In the genomic region with DNA sequence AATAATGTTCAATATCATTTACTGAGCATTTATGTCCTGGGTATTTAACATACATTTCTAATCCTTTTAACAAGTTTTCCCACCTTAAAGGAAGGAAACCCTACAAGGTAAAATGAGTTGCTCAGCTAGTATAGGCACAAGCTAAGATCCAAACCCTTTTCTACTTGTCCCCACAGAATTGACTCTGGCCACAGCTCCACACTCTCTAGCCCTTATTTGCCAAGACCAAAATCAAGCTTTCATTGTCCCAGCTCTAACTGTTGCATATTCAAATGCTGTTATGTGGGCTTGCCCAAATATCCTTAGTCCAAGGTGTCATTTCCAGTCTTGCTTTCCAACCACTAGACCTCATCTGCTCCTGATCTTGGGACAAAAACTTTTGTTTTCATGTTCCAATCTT, we compare ENCODE assay signal across 23 cellular contexts.
"Had no signal": no experiment of that assay in that cellular context is flagged by ENCODE, and none has a peak within 500 bp of the region (broad histone marks: within the 10 kb centered on the region; RNA-seq: fewer than 3 reads in every experiment).

No MANE protein-coding gene starts in this region.

- DNase-seq: effector CD4-positive, alpha-beta T cell; endodermal cell; erythroblast; head of caudate nucleus; immature natural killer cell; left lung; lower lobe of right lung; mesenchymal stem cell; naive B cell; spleen; stimulated activated CD4-positive, alpha-beta T cell treated with anti-CD3 and anti-CD28 coated beads, Interleukin-15, amount 100 ng/mL, for 24 hours; stimulated activated CD4-positive, alpha-beta T cell treated with anti-CD3 and anti-CD28 coated beads, Interleukin-1b, Interleukin-23, amount 100 ng/mL, for 48 hours; stimulated activated CD4-positive, alpha-beta T cell treated with anti-CD3 and anti-CD28 coated beads, Interleukin-4, amount 100 ng/mL, for 24 hours; testis had no signal

- ATAC-seq: foreskin keratinocyte; left lung; lower lobe of right lung; sciatic nerve; stimulated activated memory B cell treated with anti-CD40 and anti-IgM and Interleukin-4, amounts not matched to agents 10 μg/mL and 1 μg/mL and 100 μg/mL, for 72 hours had no signal

- H3K79me2 ChIP-seq: hepatocyte, parathyroid adenoma had no signal

- H3K27ac Mint-ChIP-seq: endodermal cell; immature natural killer cell; naive B cell; nephron; stimulated activated memory B cell treated with anti-CD40 and anti-IgM and Interleukin-4, amounts not matched to agents 10 μg/mL and 1 μg/mL and 100 μg/mL, for 72 hours; stimulated activated naive CD8-positive, alpha-beta T cell treated with anti-CD3 and anti-CD28 coated beads, Interleukin-15, Interleukin-2, amounts not matched to agents 100 ng/mL and 50 ng/mL, for 24 hours had no signal

- H3K36me3 Mint-ChIP-seq: immature natural killer cell; naive B cell; stimulated activated memory B cell treated with anti-CD40 and anti-IgM and Interleukin-4, amounts not matched to agents 10 μg/mL and 1 μg/mL and 100 μg/mL, for 72 hours had no signal

- H3K4me3 ChIP-seq: coronary artery, hepatocyte, left lung, lower lobe of right lung, spleen, testis, tibial nerve had no signal

- H3K4me3 Mint-ChIP-seq: endodermal cell; immature natural killer cell; naive B cell; nephron; stimulated activated memory B cell treated with anti-CD40 and anti-IgM and Interleukin-4, amounts not matched to agents 10 μg/mL and 1 μg/mL and 100 μg/mL, for 72 hours; stimulated activated naive CD8-positive, alpha-beta T cell treated with anti-CD3 and anti-CD28 coated beads, Interleukin-15, Interleukin-2, amounts not matched to agents 100 ng/mL and 50 ng/mL, for 24 hours had no signal

- H3K36me3 ChIP-seq: left lung, lower lobe of right lung, spleen, tibial nerve had no signal

- H3K9ac ChIP-seq: parathyroid adenoma had no signal

- H3K4me2 ChIP-seq: hepatocyte had no signal

- H3K4me1 ChIP-seq: foreskin keratinocyte, left lung, lower lobe of right lung, parathyroid adenoma, spleen, testis, tibial nerve had no signal

- H3K27ac ChIP-seq: coronary artery, foreskin keratinocyte, hepatocyte, left lung, lower lobe of right lung, parathyroid adenoma, spleen, testis, tibial nerve had no signal

- H3K9me3 ChIP-seq: left lung, lower lobe of right lung, testis, tibial nerve had no signal

- H3K4me1 Mint-ChIP-seq: immature natural killer cell; naive B cell; nephron; stimulated activated memory B cell treated with anti-CD40 and anti-IgM and Interleukin-4, amounts not matched to agents 10 μg/mL and 1 μg/mL and 100 μg/mL, for 72 hours had no signal

- H3K9me3 Mint-ChIP-seq: immature natural killer cell; naive B cell; nephron; stimulated activated memory B cell treated with anti-CD40 and anti-IgM and Interleukin-4, amounts not matched to agents 10 μg/mL and 1 μg/mL and 100 μg/mL, for 72 hours; stimulated activated naive CD8-positive, alpha-beta T cell treated with anti-CD3 and anti-CD28 coated beads, Interleukin-15, Interleukin-2, amounts not matched to agents 100 ng/mL and 50 ng/mL, for 24 hours had no signal

- H2AFZ ChIP-seq: hepatocyte, parathyroid adenoma had no signal

- H3K27me3 ChIP-seq: foreskin keratinocyte, hepatocyte, left lung, spleen, testis, tibial nerve had no signal
